Comparison of ENCODE assay signal across 1 cellular context in genomic region chr6:149467265-149467664, GRCh38.
TF ChIP-seq lines count a peak whose summit lies in the region.

No MANE protein-coding gene starts in this region.

TF ChIP-seq in GM12891, 5 proteins besides CTCF, POLR2A, EP300 and RAD21:
- TF ChIP-seq POLR2AphosphoS5 (IDR thresholded peaks at IDR 0.05; ENCODE audit: low read depth, low read length), result no peak
- peak; percentile 35 for TF ChIP-seq SPI1 (IDR thresholded peaks at IDR 0.05; ENCODE audit: low read depth, low read length)
